In the genomic region with DNA sequence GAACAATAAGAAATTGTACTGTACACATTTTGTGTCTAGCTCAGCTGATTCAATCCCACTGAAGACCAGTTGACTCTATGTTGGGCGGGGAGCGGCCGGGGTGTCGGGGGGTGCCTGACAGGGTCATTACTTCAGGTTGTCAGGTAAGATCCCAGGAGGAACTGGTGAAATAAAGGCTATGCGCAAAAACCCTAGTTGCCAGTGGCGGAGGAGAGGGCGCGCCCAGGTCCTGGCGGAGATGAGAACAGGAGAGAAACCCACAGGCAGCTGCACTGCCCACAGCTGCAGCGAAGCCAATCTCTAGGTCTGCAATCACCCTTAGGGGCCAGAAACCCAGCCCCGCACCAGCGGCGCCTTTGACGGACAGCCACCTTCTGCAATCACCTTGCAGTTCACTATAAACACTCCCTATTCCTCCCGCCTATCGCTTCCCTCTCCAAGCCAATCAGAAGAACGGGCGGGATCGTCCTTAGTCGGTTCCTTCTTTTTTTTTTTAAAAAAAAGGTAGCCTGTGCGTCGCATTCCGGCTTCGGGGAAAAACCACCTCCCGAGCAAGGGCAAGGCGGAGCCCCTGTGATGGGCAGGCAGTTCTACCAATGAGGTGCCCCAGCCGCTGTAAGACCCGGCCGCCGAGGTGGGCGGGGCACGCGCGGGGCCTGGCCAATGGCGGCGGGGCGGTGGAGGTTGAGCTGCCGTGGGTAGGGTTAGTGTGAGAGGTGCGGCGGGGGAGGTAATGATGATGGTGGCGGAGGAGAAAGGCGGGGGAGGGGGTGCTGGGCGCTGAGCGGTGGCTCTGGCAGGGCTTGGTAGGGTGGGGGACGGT, we compare ENCODE assay signal across 1 cellular context.
A peak's percentile ranks its signal among the peaks of the same experiment; 100 is the strongest.
TF ChIP-seq lines count a peak whose summit lies in the region.

Gene EHBP1, plus strand, starts transcription at position 707 of the 823 bp plus-strand sequence. CDS start 1,479 bp downstream, outside the sequence.

TF ChIP-seq in HEK293, 187 proteins besides CTCF, POLR2A, EP300 and RAD21 (continued from another document):
- TF ChIP-seq ZNF223 (tag by site-specific recombination; IDR thresholded peaks at IDR 0.05) (no peak), ZNF571 (tag by site-specific recombination; IDR thresholded peaks at IDR 0.05) (no peak), ZNF521 (tag by site-specific recombination; IDR thresholded peaks at IDR 0.05) (no peak), ZNF37A (tag by site-specific recombination; IDR thresholded peaks at IDR 0.05) (no peak), KLF8 (tag by site-specific recombination; IDR thresholded peaks at IDR 0.05) (peak; percentile 85), ZNF76 (tag by site-specific recombination; IDR thresholded peaks at IDR 0.05; ENCODE audit: borderline replicate concordance, low read depth) (no peak), ZSCAN23 (tag by site-specific recombination; IDR thresholded peaks at IDR 0.05) (no peak), ZNF561 (tag by site-specific recombination; IDR thresholded peaks at IDR 0.05; ENCODE audit: borderline replicate concordance) (0 out of 2 replicates have a peak, but pooled peaks have one; percentile 31), GLIS1 (tag by site-specific recombination; IDR thresholded peaks at IDR 0.05) (peak; percentile 21; the same call in 1 of the 2 replicates), KLF10 (tag by site-specific recombination; IDR thresholded peaks at IDR 0.05) (peak; percentile 66), MYNN (tag by site-specific recombination; IDR thresholded peaks at IDR 0.05; ENCODE audit: borderline replicate concordance) (no peak), ZNF423 (tag by site-specific recombination; IDR thresholded peaks at IDR 0.05) (no peak), IKZF3 (tag by site-specific recombination; IDR thresholded peaks at IDR 0.05) (0 out of 2 replicates have a peak, but pooled peaks have one; percentile 28), ZNF140 (tag by site-specific recombination; IDR thresholded peaks at IDR 0.05) (no peak), ZNF747 (tag by site-specific recombination; IDR thresholded peaks at IDR 0.05) (no peak), KLF1 (tag by site-specific recombination; IDR thresholded peaks at IDR 0.05) (no peak), GFI1B (tag by site-specific recombination; IDR thresholded peaks at IDR 0.05) (no peak), HOXA7 (CRISPR knock-in tag; IDR thresholded peaks at IDR 0.05; ENCODE audit: borderline replicate concordance) (no peak), YY1 (tag by site-specific recombination; IDR thresholded peaks at IDR 0.05) (no peak)
- TF ChIP-seq, protein P1, sequence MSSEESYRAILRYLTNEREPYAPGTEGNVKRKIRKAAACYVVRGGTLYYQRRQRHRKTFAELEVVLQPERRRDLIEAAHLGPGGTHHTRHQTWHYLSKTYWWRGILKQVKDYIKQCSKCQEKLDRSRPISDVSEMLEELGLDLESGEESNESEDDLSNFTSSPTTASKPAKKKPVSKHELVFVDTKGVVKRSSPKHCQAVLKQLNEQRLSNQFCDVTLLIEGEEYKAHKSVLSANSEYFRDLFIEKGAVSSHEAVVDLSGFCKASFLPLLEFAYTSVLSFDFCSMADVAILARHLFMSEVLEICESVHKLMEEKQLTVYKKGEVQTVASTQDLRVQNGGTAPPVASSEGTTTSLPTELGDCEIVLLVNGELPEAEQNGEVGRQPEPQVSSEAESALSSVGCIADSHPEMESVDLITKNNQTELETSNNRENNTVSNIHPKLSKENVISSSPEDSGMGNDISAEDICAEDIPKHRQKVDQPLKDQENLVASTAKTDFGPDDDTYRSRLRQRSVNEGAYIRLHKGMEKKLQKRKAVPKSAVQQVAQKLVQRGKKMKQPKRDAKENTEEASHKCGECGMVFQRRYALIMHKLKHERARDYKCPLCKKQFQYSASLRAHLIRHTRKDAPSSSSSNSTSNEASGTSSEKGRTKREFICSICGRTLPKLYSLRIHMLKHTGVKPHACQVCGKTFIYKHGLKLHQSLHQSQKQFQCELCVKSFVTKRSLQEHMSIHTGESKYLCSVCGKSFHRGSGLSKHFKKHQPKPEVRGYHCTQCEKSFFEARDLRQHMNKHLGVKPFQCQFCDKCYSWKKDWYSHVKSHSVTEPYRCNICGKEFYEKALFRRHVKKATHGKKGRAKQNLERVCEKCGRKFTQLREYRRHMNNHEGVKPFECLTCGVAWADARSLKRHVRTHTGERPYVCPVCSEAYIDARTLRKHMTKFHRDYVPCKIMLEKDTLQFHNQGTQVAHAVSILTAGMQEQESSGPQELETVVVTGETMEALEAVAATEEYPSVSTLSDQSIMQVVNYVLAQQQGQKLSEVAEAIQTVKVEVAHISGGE (tag by site-specific recombination; conservative IDR thresholded peaks at IDR 0.05; ENCODE audit: low read depth), result no peak
- TF ChIP-seq, protein P2, sequence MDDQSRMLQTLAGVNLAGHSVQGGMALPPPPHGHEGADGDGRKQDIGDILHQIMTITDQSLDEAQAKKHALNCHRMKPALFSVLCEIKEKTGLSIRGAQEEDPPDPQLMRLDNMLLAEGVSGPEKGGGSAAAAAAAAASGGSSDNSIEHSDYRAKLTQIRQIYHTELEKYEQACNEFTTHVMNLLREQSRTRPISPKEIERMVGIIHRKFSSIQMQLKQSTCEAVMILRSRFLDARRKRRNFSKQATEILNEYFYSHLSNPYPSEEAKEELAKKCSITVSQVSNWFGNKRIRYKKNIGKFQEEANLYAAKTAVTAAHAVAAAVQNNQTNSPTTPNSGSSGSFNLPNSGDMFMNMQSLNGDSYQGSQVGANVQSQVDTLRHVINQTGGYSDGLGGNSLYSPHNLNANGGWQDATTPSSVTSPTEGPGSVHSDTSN (CRISPR knock-in tag; IDR thresholded peaks at IDR 0.05), result peak; percentile 96
